38 cellular contexts compared by ENCODE assay signal in genomic region chr3:119616056-119616455, GRCh38. TPM values are rescaled to one million over a fixed set of nuclear protein-coding genes. Genes with fewer than 3 reads are reported as not detected.
"Had no signal": no experiment of that assay in that cellular context is flagged by ENCODE, and none has a peak within 500 bp of the region (broad histone marks: within the 10 kb centered on the region; RNA-seq: fewer than 3 reads in every experiment).

No MANE protein-coding gene starts in this region.

- H3K4me1 Mint-ChIP-seq: activated CD4-positive, alpha-beta T cell treated with anti-CD3 and anti-CD28 coated beads for 36 hours; activated naive CD8-positive, alpha-beta T cell treated with anti-CD3 and anti-CD28 coated beads for 36 hours; activated T-helper 17 cell treated with anti-CD3 and anti-CD28 coated beads, Interleukin-2, amount 50 U/mL, for 72 hours had no signal

- H3K27ac Mint-ChIP-seq: activated B cell treated with CpG ODN at 0.5 μM for 24 hours; activated CD4-positive, alpha-beta memory T cell treated with anti-CD3 and anti-CD28 coated beads for 36 hours; activated CD4-positive, alpha-beta T cell treated with anti-CD3 and anti-CD28 coated beads for 36 hours; activated CD4-positive, alpha-beta T cell treated with anti-CD3 and anti-CD28 coated beads, Interleukin-2, amount 10 ng/mL, durations not matched to agents 24 days and 14 days; activated CD8-positive, alpha-beta T cell treated with anti-CD3 and anti-CD28 coated beads for 36 hours; activated naive CD4-positive, alpha-beta T cell treated with anti-CD3 and anti-CD28 coated beads for 36 hours; activated naive CD4-positive, alpha-beta T cell treated with anti-CD3 and anti-CD28 coated beads, Interleukin-2, amount 50 U/mL, for 72 hours; activated naive CD8-positive, alpha-beta T cell treated with anti-CD3 and anti-CD28 coated beads for 36 hours; activated T-helper 1 cell treated with anti-CD3 and anti-CD28 coated beads, Interleukin-12 subunit alpha, Interleukin-12 subunit beta, Interleukin-2, Interleukin-4 antibody, amounts not matched to agents 30 ng/mL and 10 ng/mL and 1 ng/mL, durations not matched to agents 14 hours and 24 hours and 36 hours; activated T-helper 17 cell treated with anti-CD3 and anti-CD28 coated beads, Interleukin-2, amount 50 U/mL, for 72 hours; T-helper 1 cell treated with Interleukin-12 subunit alpha and Interleukin-12 subunit beta and Interleukin-4 antibody, amounts not matched to agents 30 μg/mL and 1 μg/mL, for 36 hours; T-helper 2 cell treated with Interferon-gamma antibody and Interleukin-4, amounts not matched to agents 5 μg/mL and 100 μg/mL, for 36 hours had no signal

- H3K9me3 ChIP-seq: adrenal gland, body of pancreas, breast epithelium had no signal

- H3K4me1 ChIP-seq: adrenal gland, body of pancreas, breast epithelium had no signal

- H3K36me3 Mint-ChIP-seq: activated CD4-positive, alpha-beta memory T cell treated with anti-CD3 and anti-CD28 coated beads for 36 hours; activated naive CD4-positive, alpha-beta T cell treated with anti-CD3 and anti-CD28 coated beads, Interleukin-2, amount 50 U/mL, for 72 hours; activated naive CD8-positive, alpha-beta T cell treated with anti-CD3 and anti-CD28 coated beads for 36 hours had no signal

- H3K27me3 ChIP-seq: adrenal gland, body of pancreas, brain microvascular endothelial cell, breast epithelium had no signal

- H3K36me3 ChIP-seq: adrenal gland, brain microvascular endothelial cell, breast epithelium had no signal

- H3K27me3 Mint-ChIP-seq: activated B cell treated with CpG ODN at 0.5 μM for 24 hours had no signal

- H3K9me3 Mint-ChIP-seq: activated B cell treated with CpG ODN at 0.5 μM for 24 hours; activated CD4-positive, alpha-beta memory T cell treated with anti-CD3 and anti-CD28 coated beads for 36 hours; activated CD4-positive, alpha-beta T cell treated with anti-CD3 and anti-CD28 coated beads, Interleukin-2, amount 10 ng/mL, durations not matched to agents 24 days and 14 days; activated CD8-positive, alpha-beta T cell treated with anti-CD3 and anti-CD28 coated beads for 36 hours; activated naive CD4-positive, alpha-beta T cell treated with anti-CD3 and anti-CD28 coated beads for 36 hours; activated naive CD4-positive, alpha-beta T cell treated with anti-CD3 and anti-CD28 coated beads, Interleukin-2, amount 50 U/mL, for 72 hours; activated naive CD8-positive, alpha-beta T cell treated with anti-CD3 and anti-CD28 coated beads for 36 hours; activated T-cell treated with anti-CD3 and anti-CD28 coated beads, Interleukin-2, amount 50 U/mL, for 4 hours; activated T-cell treated with anti-CD3 and anti-CD28 coated beads, Interleukin-2, amount 50 U/mL, for 72 hours; activated T-helper 1 cell treated with anti-CD3 and anti-CD28 coated beads, Interleukin-12 subunit alpha, Interleukin-12 subunit beta, Interleukin-2, Interleukin-4 antibody, amounts not matched to agents 30 ng/mL and 10 ng/mL and 1 ng/mL, durations not matched to agents 14 hours and 24 hours and 36 hours; activated T-helper 17 cell treated with anti-CD3 and anti-CD28 coated beads, Interleukin-2, amount 50 U/mL, for 72 hours; T-helper 1 cell treated with Interleukin-12 subunit alpha and Interleukin-12 subunit beta and Interleukin-4 antibody, amounts not matched to agents 30 μg/mL and 1 μg/mL, for 36 hours; T-helper 2 cell treated with Interferon-gamma antibody and Interleukin-4, amounts not matched to agents 5 μg/mL and 100 μg/mL, for 36 hours had no signal

- ATAC-seq: activated CD4-positive, alpha-beta T cell treated with anti-CD3 and anti-CD28 coated beads for 36 hours; activated CD4-positive, CD25-positive, alpha-beta regulatory T cell treated with anti-CD3 and anti-CD28 coated beads, Interleukin-2, amount 50 U/mL, for 24 hours; activated CD8-positive, alpha-beta T cell treated with anti-CD3 and anti-CD28 coated beads for 36 hours; activated naive CD4-positive, alpha-beta T cell treated with anti-CD3 and anti-CD28 coated beads, Interleukin-2, amount 50 U/mL, for 72 hours; activated T-cell treated with anti-CD3 and anti-CD28 coated beads, Interleukin-2, amount 50 U/mL, for 4 hours; activated T-cell treated with anti-CD3 and anti-CD28 coated beads, Interleukin-2, amount 50 U/mL, for 72 hours; activated T-helper 17 cell treated with anti-CD3 and anti-CD28 coated beads, Interleukin-2, amount 50 U/mL, for 72 hours; body of pancreas had no signal

- DNase-seq: activated B cell treated with CpG ODN at 0.5 μM for 24 hours; activated CD4-positive, alpha-beta memory T cell treated with anti-CD3 and anti-CD28 coated beads for 36 hours; activated CD4-positive, alpha-beta T cell treated with anti-CD3 and anti-CD28 coated beads for 1 hour; activated CD4-positive, alpha-beta T cell treated with anti-CD3 and anti-CD28 coated beads for 36 hours; activated CD4-positive, alpha-beta T cell treated with anti-CD3 and anti-CD28 coated beads, Interleukin-2, amount 10 ng/mL, durations not matched to agents 24 days and 14 days; activated CD4-positive, alpha-beta T cell treated with anti-CD3 and anti-CD28 coated beads, Interleukin-2, amount 50 U/mL, for 1 hour; activated CD4-positive, alpha-beta T cell treated with anti-CD3 and anti-CD28 coated beads, Interleukin-2, amount 50 U/mL, for 4 hours; activated CD8-positive, alpha-beta memory T cell treated with anti-CD3 and anti-CD28 coated beads, Interleukin-2, amount 50 U/mL, for 4 hours; activated CD8-positive, alpha-beta T cell treated with anti-CD3 and anti-CD28 coated beads for 36 hours; activated effector memory CD4-positive, alpha-beta T cell treated with anti-CD3 and anti-CD28 coated beads, Interleukin-2, amount 50 U/mL, for 16 hours; activated gamma-delta T cell treated with Interleukin-2 at 50 U/mL for 16 hours; activated naive CD4-positive, alpha-beta T cell; activated naive CD4-positive, alpha-beta T cell treated with anti-CD3 and anti-CD28 coated beads for 36 hours; activated naive CD4-positive, alpha-beta T cell treated with anti-CD3 and anti-CD28 coated beads, Interleukin-2, amount 50 U/mL, for 16 hours; activated naive CD8-positive, alpha-beta T cell treated with anti-CD3 and anti-CD28 coated beads for 36 hours; activated T-cell treated with anti-CD3 and anti-CD28 coated beads for 4 hours; activated T-cell treated with anti-CD3 and anti-CD28 coated beads, Interleukin-2, amount 50 U/mL, for 1 hour; activated T-cell treated with anti-CD3 and anti-CD28 coated beads, Interleukin-2, amount 50 U/mL, for 4 hours; activated T-cell treated with anti-CD3 and anti-CD28 coated beads, Interleukin-2, amount 50 U/mL, for 72 hours; amniotic stem cell; aorta; body of pancreas; brain microvascular endothelial cell; central memory CD4-positive, alpha-beta T cell; SW 1271; T-helper 1 cell; T-helper 2 cell; T-helper 9 cell had no signal

- H3K4me3 Mint-ChIP-seq: activated B cell treated with CpG ODN at 0.5 μM for 24 hours; activated CD4-positive, alpha-beta memory T cell treated with anti-CD3 and anti-CD28 coated beads for 36 hours; activated CD4-positive, alpha-beta T cell treated with anti-CD3 and anti-CD28 coated beads for 36 hours; activated CD4-positive, alpha-beta T cell treated with anti-CD3 and anti-CD28 coated beads, Interleukin-2, amount 10 ng/mL, durations not matched to agents 24 days and 14 days; activated CD8-positive, alpha-beta T cell treated with anti-CD3 and anti-CD28 coated beads for 36 hours; activated naive CD4-positive, alpha-beta T cell treated with anti-CD3 and anti-CD28 coated beads for 36 hours; activated naive CD8-positive, alpha-beta T cell treated with anti-CD3 and anti-CD28 coated beads for 36 hours; activated T-cell treated with anti-CD3 and anti-CD28 coated beads, Interleukin-2, amount 50 U/mL, for 4 hours; activated T-cell treated with anti-CD3 and anti-CD28 coated beads, Interleukin-2, amount 50 U/mL, for 72 hours; activated T-helper 1 cell treated with anti-CD3 and anti-CD28 coated beads, Interleukin-12 subunit alpha, Interleukin-12 subunit beta, Interleukin-2, Interleukin-4 antibody, amounts not matched to agents 30 ng/mL and 10 ng/mL and 1 ng/mL, durations not matched to agents 14 hours and 24 hours and 36 hours; activated T-helper 17 cell treated with anti-CD3 and anti-CD28 coated beads, Interleukin-2, amount 50 U/mL, for 72 hours; T-helper 1 cell treated with Interleukin-12 subunit alpha and Interleukin-12 subunit beta and Interleukin-4 antibody, amounts not matched to agents 30 μg/mL and 1 μg/mL, for 36 hours; T-helper 2 cell treated with Interferon-gamma antibody and Interleukin-4, amounts not matched to agents 5 μg/mL and 100 μg/mL, for 36 hours had no signal

- H3K4me3 ChIP-seq: adrenal gland, body of pancreas, breast epithelium had no signal

- H3K27ac ChIP-seq: adrenal gland, body of pancreas, brain microvascular endothelial cell, breast epithelium, VCaP had no signal

RNA-seq across cellular contexts. Expression of gene PLA1A, which starts 18.4 kb away (rescaled TPM):
- total RNA-seq: activated CD4-positive, alpha-beta T cell treated with anti-CD3 and anti-CD28 coated beads for 36 hours; activated CD8-positive, alpha-beta T cell treated with anti-CD3 and anti-CD28 coated beads for 36 hours; activated naive CD8-positive, alpha-beta T cell treated with anti-CD3 and anti-CD28 coated beads for 36 hours; activated T-cell treated with anti-CD3 and anti-CD28 coated beads, Interleukin-2, amount 50 U/mL, for 4 hours had no signal

RNA-seq across cellular contexts. Expression of gene CD80, which starts 56.6 kb away (rescaled TPM):
- total RNA-seq: astrocyte had no signal
